19 cellular contexts compared by ENCODE assay signal in genomic region chr10:90674461-90674860, GRCh38.
DNase-seq lines count a peak whose midpoint lies in the region; ATAC-seq, FAIRE-seq and TF ChIP-seq lines count a peak whose summit lies in the region.
"Had no signal": no experiment of that assay in that cellular context is flagged by ENCODE, and none has a peak within 500 bp of the region (broad histone marks: within the 10 kb centered on the region; RNA-seq: fewer than 3 reads in every experiment).

No MANE protein-coding gene starts in this region.

- H3K27me3 ChIP-seq in astrocyte (ENCODE audit: insufficient read depth, low read length) (no peaks in the 10 kb centered on the region), thoracic aorta (replicated peaks; ENCODE audit: insufficient read depth) (no peaks in the 10 kb centered on the region), HepG2 (ENCODE audit: control insufficient read depth in 1 of 2, insufficient read depth in 2 of 2, low read length in 2 of 2) (no peaks in the 10 kb centered on the region; a peak in 1 of 5 replicates)

- peaks cover 3% of the 10 kb centered on the region for H3K27me3 Mint-ChIP-seq in HFFc6 (ENCODE audit: insufficient read depth)
- H3K27me3 Mint-ChIP-seq in astrocyte (ENCODE audit: low read depth, unreplicated experiment): peaks cover 2% of the 10 kb centered on the region

- intact Hi-C loops in HepG2 (cut with micrococcal nuclease; ENCODE audit: unreplicated experiment): no loop called here

- no peak overlapping the region for H3K9ac ChIP-seq in astrocyte (ENCODE audit: low read length)
- no peak overlapping the region for H3K9ac ChIP-seq in HepG2 (ENCODE audit: insufficient read depth, low read depth, low read length)

- no peaks in the 10 kb centered on the region for H3K36me3 ChIP-seq in astrocyte (ENCODE audit: insufficient read depth, low read length)
- H3K36me3 ChIP-seq in thoracic aorta: no peaks in the 10 kb centered on the region
- H3K36me3 ChIP-seq in HepG2 (replicated peaks in 1 of 2; ENCODE audit: control insufficient read depth in 1 of 2, insufficient read depth in 2 of 2, low read length in 2 of 2): no peaks in the 10 kb centered on the region
- H3K36me3 ChIP-seq: HAP-1 had no signal

- TF ChIP-seq CTCF in HFFc6 (IDR thresholded peaks at IDR 0.05) (no peak), astrocyte (IDR thresholded peaks at IDR 0.05; ENCODE audit: insufficient read depth, low read depth, low read length) (no peak), thoracic aorta (IDR thresholded peaks at IDR 0.05) (no peak), HepG2 (CRISPR knock-in tag; IDR thresholded peaks at IDR 0.05) (no peak)

- H3K4me2 ChIP-seq in astrocyte (ENCODE audit: low read length) (peak overlapping the region; percentile 46), HepG2 (ENCODE audit: low read depth, low read length) (no peak overlapping the region)

- in situ Hi-C loops in HepG2 (cut with HindIII; ENCODE audit: extremely low pct_ligation_motif_present, low pct_unique_long_range_greater_than_20kb): no loop called here

- no peaks in the 10 kb centered on the region for H3K79me2 ChIP-seq in astrocyte (ENCODE audit: insufficient read depth, low read length)
- no peaks in the 10 kb centered on the region for H3K79me2 ChIP-seq in HepG2 (ENCODE audit: insufficient read depth, low read length)

- no peaks in the 10 kb centered on the region for H3K36me3 Mint-ChIP-seq in HFFc6 (ENCODE audit: low read depth)
- no peaks in the 10 kb centered on the region for H3K36me3 Mint-ChIP-seq in astrocyte (ENCODE audit: low read depth, unreplicated experiment)
- H3K36me3 Mint-ChIP-seq: CD14-positive monocyte had no signal

- no peak for FAIRE-seq in astrocyte (lab: Jason Lieb, UNC)
- no peak for FAIRE-seq in HepG2 (lab: Jason Lieb, UNC)

- H3K9me3 ChIP-seq in astrocyte (ENCODE audit: insufficient read depth, low read depth, low read length) (no peaks in the 10 kb centered on the region), thoracic aorta (no peaks in the 10 kb centered on the region), HepG2 (ENCODE audit: low read length) (no peaks in the 10 kb centered on the region)
- H3K9me3 ChIP-seq: HAP-1 had no signal

- H3K4me1 Mint-ChIP-seq in HFFc6 (ENCODE audit: low read depth) (peaks cover 16% of the 10 kb centered on the region), astrocyte (ENCODE audit: low read depth, unreplicated experiment) (no peaks in the 10 kb centered on the region)
- H3K4me1 Mint-ChIP-seq: CD14-positive monocyte had no signal

- H2AFZ ChIP-seq in astrocyte (ENCODE audit: low read depth, low read length) (no peak overlapping the region), HepG2 (ENCODE audit: low read length) (no peak overlapping the region)

- 0% methylated on average over 1 of the region's 1 CpG for WGBS in HepG2 (ENCODE audit: low lambda C conversion rate)

- BruUV-seq in HepG2 (replicated peaks; lab: Mats Ljungman, UMichigan): no TSS peak

- no peaks in the 10 kb centered on the region for H4K20me1 ChIP-seq in astrocyte (ENCODE audit: insufficient read depth, low read length)
- no peaks in the 10 kb centered on the region for H4K20me1 ChIP-seq in HepG2 (ENCODE audit: insufficient read depth, low read length)

- H3K4me3 Mint-ChIP-seq in HFFc6: no peak overlapping the region
- no peak overlapping the region for H3K4me3 Mint-ChIP-seq in astrocyte (ENCODE audit: unreplicated experiment)
- H3K4me3 Mint-ChIP-seq: CD14-positive monocyte had no signal

- H3K27ac Mint-ChIP-seq in HFFc6 (peak overlapping the region; percentile 55; the same call in 1 of the 2 replicates), astrocyte (ENCODE audit: unreplicated experiment) (no peak overlapping the region)
- H3K27ac Mint-ChIP-seq: CD14-positive monocyte had no signal

- CTCF ChIA-PET in HepG2 (lab: Yijun Ruan, JAX; ENCODE audit: low intra/inter-chr PET ratio, low total read pairs): no interaction called here

- no peak for TF ChIP-seq EP300 in HepG2 (IDR thresholded peaks at IDR 0.05; ENCODE audit: low read depth in 2 of 2, low read length in 2 of 2)
- no peak for TF ChIP-seq EP300 in HepG2 (CRISPR knock-in tag; IDR thresholded peaks at IDR 0.05; ENCODE audit: borderline replicate concordance)

- H3K4me1 ChIP-seq in astrocyte (ENCODE audit: insufficient read depth, low read length) (peaks cover 3% of the 10 kb centered on the region), thoracic aorta (ENCODE audit: control insufficient read depth in 1 of 2, low read depth in 2 of 2) (peaks cover 7 to 16% of the 10 kb centered on the region in 2 donors), HepG2 (ENCODE audit: insufficient read depth, low read length) (no peaks in the 10 kb centered on the region)
- H3K4me1 ChIP-seq: HAP-1 had no signal

- POLR2A ChIA-PET in HepG2 (lab: Yijun Ruan, JAX): no interaction called here

- H3K27ac ChIP-seq in astrocyte (ENCODE audit: low read depth, low read length) (peak overlapping the region; percentile 36), thoracic aorta (peak overlapping the region in 1 of 2 donors; percentile 27), HepG2 (ENCODE audit: extremely low read length, insufficient read depth, low read length) (no peak overlapping the region)

- H3K9me3 Mint-ChIP-seq in HFFc6 (peaks cover 7% of the 10 kb centered on the region; the same call in 1 of the 2 replicates), astrocyte (ENCODE audit: unreplicated experiment) (no peaks in the 10 kb centered on the region)

- DNase-seq in HFFc6 (no peak), astrocyte (ENCODE audit: low read depth) (no peak), fibroblast of peridontal ligament (ENCODE audit: extremely low read depth) (peak; percentile 40), thoracic aorta (ENCODE audit: low spot score) (no peak), HepG2 (ENCODE audit: low spot score) (no peak), NAMALWA (ENCODE audit: low spot score) (no peak)
- no peak for DNase-seq in activated CD4-positive, alpha-beta T cell treated with anti-CD3 and anti-CD28 coated beads for 1 hour
- DNase-seq: DMS 273 treated with DMSO at 0.1 percent for 48 hours, DND-41, GDM1, KBM-7, NCI-H1694 treated with DMSO at 0.1 percent for 48 hours, NCI-H2107, NCI-H2227 treated with DMSO at 0.1 percent for 48 hours, NCI-H510A treated with DMSO at 0.1 percent for 48 hours, NCI-H774, SHP77 treated with DMSO at 0.1 percent for 48 hours had no signal

- ATAC-seq in thoracic aorta (ENCODE audit: insufficient number of reproducible peaks, low FRiP score, low read depth) (no peak), HepG2 (no peak)

- no peak for TF ChIP-seq POLR2A in HepG2 (IDR thresholded peaks at IDR 0.05; ENCODE audit: insufficient read depth in 1 of 2, low read depth in 2 of 2, low read length in 2 of 2)

- H3K4me3 ChIP-seq in astrocyte (ENCODE audit: insufficient read depth, low read depth, low read length) (no peak overlapping the region), thoracic aorta (peak overlapping the region; percentile 20), HepG2 (replicated peaks in 1 of 3; ENCODE audit: insufficient read depth in 1 of 3, low read depth in 2 of 3, low read length in 3 of 3) (no peak overlapping the region)
- H3K4me3 ChIP-seq: HAP-1 had no signal

- TF ChIP-seq RAD21 in HepG2 (CRISPR knock-in tag; IDR thresholded peaks at IDR 0.05): no peak

TF ChIP-seq in HepG2, 621 proteins besides CTCF, POLR2A, EP300 and RAD21:
- TF ChIP-seq ZNF839 (CRISPR knock-in tag; IDR thresholded peaks at IDR 0.05; ENCODE audit: borderline replicate concordance): no peak
- TF ChIP-seq KDM1A (CRISPR knock-in tag; IDR thresholded peaks at IDR 0.05): no peak
- TF ChIP-seq ZBTB7B (CRISPR knock-in tag; IDR thresholded peaks at IDR 0.05): no peak
- no peak for TF ChIP-seq ZNF12 (CRISPR knock-in tag; IDR thresholded peaks at IDR 0.05)
- TF ChIP-seq ZNF260 (CRISPR knock-in tag; IDR thresholded peaks at IDR 0.05; ENCODE audit: borderline replicate concordance, low read depth): no peak
- no peak for TF ChIP-seq ZNF205 (CRISPR knock-in tag; IDR thresholded peaks at IDR 0.05)
- TF ChIP-seq ZBTB21 (CRISPR knock-in tag; IDR thresholded peaks at IDR 0.05): no peak
- no peak for TF ChIP-seq ZNF788 (CRISPR knock-in tag; IDR thresholded peaks at IDR 0.05; ENCODE audit: borderline replicate concordance)
- TF ChIP-seq ELF4 (CRISPR knock-in tag; IDR thresholded peaks at IDR 0.05; ENCODE audit: borderline replicate concordance): no peak
